33 cellular contexts compared by ENCODE assay signal in the genomic region with DNA sequence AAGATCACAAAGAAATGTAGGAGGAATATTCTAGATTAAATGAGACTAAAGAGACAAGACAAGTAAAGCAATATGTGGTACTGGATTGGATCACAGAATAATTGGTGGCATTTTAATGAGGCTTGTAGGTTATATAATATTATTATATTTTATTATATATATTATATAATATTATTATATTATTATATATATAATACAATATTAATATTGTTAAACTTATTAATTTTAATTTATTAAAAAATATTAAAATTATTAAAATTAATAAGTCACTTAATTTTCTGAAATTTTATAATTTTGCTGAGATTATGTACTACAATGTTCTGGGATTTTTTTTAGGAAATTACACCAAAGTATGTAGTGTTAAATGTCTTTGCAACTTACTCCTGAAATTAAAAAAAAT.
"Had no signal": no experiment of that assay in that cellular context is flagged by ENCODE, and none has a peak within 500 bp of the region (broad histone marks: within the 10 kb centered on the region; RNA-seq: fewer than 3 reads in every experiment).

No MANE protein-coding gene starts in this region.

- H3K9me3 ChIP-seq: esophagus squamous epithelium, heart left ventricle had no signal

- H3K4me1 Mint-ChIP-seq: activated CD4-positive, alpha-beta memory T cell treated with anti-CD3 and anti-CD28 coated beads, Interleukin-2, amount 10 ng/mL, durations not matched to agents 7 days and 5 days; activated CD4-positive, alpha-beta T cell treated with anti-CD3 and anti-CD28 coated beads, Interleukin-2, amount 10 ng/mL, durations not matched to agents 7 days and 5 days; activated T-helper 17 cell treated with anti-CD3 and anti-CD28 coated beads, Interleukin-2, amount 50 U/mL, for 72 hours; central memory CD8-positive, alpha-beta T cell; T-helper 17 cell had no signal

- H3K27ac Mint-ChIP-seq: activated CD4-positive, alpha-beta memory T cell treated with anti-CD3 and anti-CD28 coated beads, Interleukin-2, amount 10 ng/mL, durations not matched to agents 7 days and 5 days; activated CD4-positive, alpha-beta T cell treated with anti-CD3 and anti-CD28 coated beads, Interleukin-2, amount 10 ng/mL, durations not matched to agents 7 days and 5 days; activated naive CD8-positive, alpha-beta T cell; activated T-helper 17 cell treated with anti-CD3 and anti-CD28 coated beads, Interleukin-2, amount 50 U/mL, for 72 hours; effector memory CD8-positive, alpha-beta T cell; T-helper 17 cell; T-helper 2 cell treated with Interferon-gamma antibody and Interleukin-4, amounts not matched to agents 5 μg/mL and 100 μg/mL, for 36 hours had no signal

- DNase-seq: activated CD4-positive, alpha-beta memory T cell treated with anti-CD3 and anti-CD28 coated beads, Interleukin-2, amount 10 ng/mL, durations not matched to agents 7 days and 5 days; activated CD4-positive, alpha-beta T cell treated with anti-CD3 and anti-CD28 coated beads for 1 hour; activated CD4-positive, alpha-beta T cell treated with anti-CD3 and anti-CD28 coated beads for 4 hours; activated CD4-positive, alpha-beta T cell treated with anti-CD3 and anti-CD28 coated beads, Interleukin-2, amount 10 ng/mL, durations not matched to agents 7 days and 5 days; activated CD4-positive, alpha-beta T cell treated with anti-CD3 and anti-CD28 coated beads, Interleukin-2, amount 50 U/mL, for 4 hours; activated CD8-positive, alpha-beta memory T cell treated with anti-CD3 and anti-CD28 coated beads, Interleukin-2, amount 50 U/mL, for 48 hours; activated effector memory CD4-positive, alpha-beta T cell treated with Interleukin-2 at 50 U/mL for 16 hours; activated gamma-delta T cell treated with Interleukin-2 at 50 U/mL for 16 hours; activated naive CD4-positive, alpha-beta T cell treated with anti-CD3 and anti-CD28 coated beads, Interleukin-2, amount 50 U/mL, for 16 hours; activated naive CD4-positive, alpha-beta T cell treated with Interleukin-2 at 50 U/mL for 16 hours; activated T-cell treated with anti-CD3 and anti-CD28 coated beads, Interleukin-2, amount 50 U/mL, for 4 hours; amniotic stem cell; anterior cingulate cortex; brain microvascular endothelial cell; cortex of kidney; dermis blood vessel endothelial cell; effector CD4-positive, alpha-beta T cell; effector memory CD8-positive, alpha-beta T cell; esophagus squamous epithelium; foreskin melanocyte; glutamatergic neuron; heart left ventricle; T-helper 1 cell; T-helper 17 cell; T1000 had no signal

- H3K36me3 ChIP-seq: brain microvascular endothelial cell, esophagus squamous epithelium, heart left ventricle had no signal

- H3K27me3 ChIP-seq: brain microvascular endothelial cell, esophagus squamous epithelium, heart left ventricle had no signal

- H3K4me3 Mint-ChIP-seq: activated CD4-positive, alpha-beta memory T cell treated with anti-CD3 and anti-CD28 coated beads, Interleukin-2, amount 10 ng/mL, durations not matched to agents 7 days and 5 days; activated CD4-positive, alpha-beta T cell treated with anti-CD3 and anti-CD28 coated beads, Interleukin-2, amount 10 ng/mL, durations not matched to agents 7 days and 5 days; activated naive CD8-positive, alpha-beta T cell; activated T-cell treated with anti-CD3 and anti-CD28 coated beads, Interleukin-2, amount 50 U/mL, for 4 hours; activated T-helper 17 cell treated with anti-CD3 and anti-CD28 coated beads, Interleukin-2, amount 50 U/mL, for 72 hours; central memory CD8-positive, alpha-beta T cell; effector memory CD8-positive, alpha-beta T cell; T-helper 17 cell; T-helper 2 cell treated with Interferon-gamma antibody and Interleukin-4, amounts not matched to agents 5 μg/mL and 100 μg/mL, for 36 hours had no signal

- H3K4me1 ChIP-seq: esophagus squamous epithelium, heart left ventricle had no signal

- H3K27ac ChIP-seq: brain microvascular endothelial cell, epithelial cell of prostate, esophagus squamous epithelium, heart left ventricle had no signal

- ATAC-seq: activated T-cell treated with anti-CD3 and anti-CD28 coated beads, Interleukin-2, amount 50 U/mL, for 4 hours; activated T-helper 17 cell treated with anti-CD3 and anti-CD28 coated beads, Interleukin-2, amount 50 U/mL, for 72 hours; effector memory CD8-positive, alpha-beta T cell; heart left ventricle; T-helper 17 cell had no signal

- H3K27me3 Mint-ChIP-seq: activated CD4-positive, alpha-beta memory T cell treated with anti-CD3 and anti-CD28 coated beads, Interleukin-2, amount 10 ng/mL, durations not matched to agents 7 days and 5 days; activated CD4-positive, alpha-beta T cell treated with anti-CD3 and anti-CD28 coated beads, Interleukin-2, amount 10 ng/mL, durations not matched to agents 7 days and 5 days; activated naive CD8-positive, alpha-beta T cell; activated T-helper 17 cell treated with anti-CD3 and anti-CD28 coated beads, Interleukin-2, amount 50 U/mL, for 72 hours; central memory CD8-positive, alpha-beta T cell; effector memory CD8-positive, alpha-beta T cell; T-helper 17 cell had no signal

- FAIRE-seq: astrocyte, bronchial epithelial cell, endothelial cell of umbilical vein had no signal

- H3K36me3 Mint-ChIP-seq: activated naive CD8-positive, alpha-beta T cell had no signal

- H3K4me3 ChIP-seq: esophagus squamous epithelium, heart left ventricle had no signal

- H3K9me3 Mint-ChIP-seq: activated CD4-positive, alpha-beta memory T cell treated with anti-CD3 and anti-CD28 coated beads, Interleukin-2, amount 10 ng/mL, durations not matched to agents 7 days and 5 days; activated CD4-positive, alpha-beta T cell treated with anti-CD3 and anti-CD28 coated beads, Interleukin-2, amount 10 ng/mL, durations not matched to agents 7 days and 5 days; activated T-cell treated with anti-CD3 and anti-CD28 coated beads, Interleukin-2, amount 50 U/mL, for 4 hours; activated T-helper 17 cell treated with anti-CD3 and anti-CD28 coated beads, Interleukin-2, amount 50 U/mL, for 72 hours; central memory CD8-positive, alpha-beta T cell; T-helper 2 cell treated with Interferon-gamma antibody and Interleukin-4, amounts not matched to agents 5 μg/mL and 100 μg/mL, for 36 hours had no signal
